ENCODE assay signal across 8 cellular contexts in genomic region chr1:211476200-211476849, GRCh38. TPM values are rescaled to one million over a fixed set of nuclear protein-coding genes. Genes with fewer than 3 reads are reported as not detected.
DNase-seq lines count a peak whose midpoint lies in the region; ATAC-seq, FAIRE-seq and TF ChIP-seq lines count a peak whose summit lies in the region.

No MANE protein-coding gene starts in this region.

- no peaks in the 10 kb centered on the region for H4K20me1 ChIP-seq in HepG2 (ENCODE audit: insufficient read depth, low read length)

- intact Hi-C loops in HepG2 (cut with micrococcal nuclease; ENCODE audit: unreplicated experiment), result loop anchor here (5.0 kb wide), 1 partner anchor 1029 kb away; no protein-coding TSS in a partner anchor

- ATAC-seq in HG02678 (IDR thresholded peaks at IDR 0.05; ENCODE audit: unreplicated experiment) (peak; percentile 78), WTC11 (peak; percentile 80), HepG2 (peak; percentile 88), HG03565 (IDR thresholded peaks at IDR 0.05; ENCODE audit: unreplicated experiment) (no peak)

- no peak for TF ChIP-seq EP300 in HepG2 (IDR thresholded peaks at IDR 0.05; ENCODE audit: low read depth in 2 of 2, low read length in 2 of 2)
- TF ChIP-seq EP300 in HepG2 (CRISPR knock-in tag; IDR thresholded peaks at IDR 0.05; ENCODE audit: borderline replicate concordance), result no peak

- no peaks in the 10 kb centered on the region for H3K79me2 ChIP-seq in HepG2 (ENCODE audit: insufficient read depth, low read length)

- H3K36me3 Mint-ChIP-seq in WTC11, result no peaks in the 10 kb centered on the region

- peaks cover 0 to 19% of the 10 kb centered on the region in 2 experiments; a peak in 3 of 5 replicates for H3K27me3 ChIP-seq in HepG2 (ENCODE audit: control insufficient read depth in 1 of 2, insufficient read depth in 2 of 2, low read length in 2 of 2)

- no peak overlapping the region for H3K4me3 Mint-ChIP-seq in WTC11

- H3K4me3 ChIP-seq in HepG2 (replicated peaks in 1 of 3; ENCODE audit: insufficient read depth in 1 of 3, low read depth in 2 of 3, low read length in 3 of 3), result no peak overlapping the region

- in situ Hi-C loops in HepG2 (cut with HindIII; ENCODE audit: extremely low pct_ligation_motif_present, low pct_unique_long_range_greater_than_20kb), result no loop called here

- H3K4me2 ChIP-seq in HepG2 (ENCODE audit: low read depth, low read length), result no peak overlapping the region

- 0% methylated on average over 3 of the region's 3 CpGs for WGBS in HepG2 (ENCODE audit: low lambda C conversion rate)

- CTCF ChIA-PET in WTC11 (lab: Charles Lee) (interaction anchor here (0.5 to 1.7 kb wide), 41 partner anchors 8 to 276 kb away, joined by 3 to 27 read pairs (median 3); partner anchors contain the start of genes RD3, SLC30A1 and TRAF5), HepG2 (lab: Yijun Ruan, JAX; ENCODE audit: low intra/inter-chr PET ratio, low total read pairs) (interaction anchor here (1.3 kb wide), 1 partner anchor 179 kb away, joined by 6 read pairs; no protein-coding TSS in a partner anchor)

- H3K27ac Mint-ChIP-seq in WTC11, result no peak overlapping the region

- no peak for TF ChIP-seq RAD21 in HepG2 (CRISPR knock-in tag; IDR thresholded peaks at IDR 0.05)

- no peak overlapping the region for H3K9ac ChIP-seq in HepG2 (ENCODE audit: insufficient read depth, low read depth, low read length)

- H3K9me3 Mint-ChIP-seq in WTC11, result no peaks in the 10 kb centered on the region

- 0 out of 2 replicates have a peak, but pooled peaks cover 9% of the 10 kb centered on the region for H3K4me1 ChIP-seq in HepG2 (ENCODE audit: insufficient read depth, low read length)

- POLR2A ChIA-PET in WTC11 (lab: Charles Lee), result no interaction called here
- POLR2A ChIA-PET in HepG2 (lab: Yijun Ruan, JAX), result no interaction called here

- TF ChIP-seq POLR2A in HepG2 (IDR thresholded peaks at IDR 0.05; ENCODE audit: insufficient read depth in 1 of 2, low read depth in 2 of 2, low read length in 2 of 2), result no peak

- H3K9me3 ChIP-seq in HepG2 (ENCODE audit: low read length), result no peaks in the 10 kb centered on the region

- H3K27me3 Mint-ChIP-seq in WTC11 (ENCODE audit: low read depth), result peaks cover 15% of the 10 kb centered on the region

- peak; percentile 64 for FAIRE-seq in HepG2 (lab: Jason Lieb, UNC)

- DNase-seq in GDM1 (lab: John Stamatoyannopoulos, UW), result peak; percentile 78
- peak; percentile 68 for DNase-seq in NCI-H2171 (lab: John Stamatoyannopoulos, UW)
- peak; percentile 78 for DNase-seq in WTC11 (ENCODE audit: low spot score)
- DNase-seq in central memory CD4-positive, alpha-beta T cell, result peak; percentile 67
- peak; percentile 56 for DNase-seq in HepG2 (ENCODE audit: low spot score)
- DNase-seq in stimulated activated CD4-positive, alpha-beta T cell treated with anti-CD3 and anti-CD28 coated beads, TNF-alpha, amount 100 ng/mL, for 24 hours (ENCODE audit: low read depth in 3 of 3), result peak; percentile 57 to 70 (median 57)

- TF ChIP-seq CTCF in WTC11 (IDR thresholded peaks at IDR 0.05) (peak; percentile 74), HepG2 (CRISPR knock-in tag; IDR thresholded peaks at IDR 0.05) (peak; percentile 72)

- no peak overlapping the region for H2AFZ ChIP-seq in HepG2 (ENCODE audit: low read length)

- H3K27ac ChIP-seq in HepG2 (ENCODE audit: extremely low read length, insufficient read depth, low read length), result no peak overlapping the region

- no peaks in the 10 kb centered on the region for H3K36me3 ChIP-seq in HepG2 (replicated peaks in 1 of 2; ENCODE audit: control insufficient read depth in 1 of 2, insufficient read depth in 2 of 2, low read length in 2 of 2)

- no TSS peak for BruUV-seq in HepG2 (replicated peaks; lab: Mats Ljungman, UMichigan)

- H3K4me1 Mint-ChIP-seq in WTC11, result peaks cover 6% of the 10 kb centered on the region

TF ChIP-seq in WTC11, 78 proteins besides CTCF, POLR2A, EP300 and RAD21 (continues in another document):
- TF ChIP-seq ZNF219 (CRISPR knock-in tag; IDR thresholded peaks at IDR 0.05; ENCODE audit: borderline replicate concordance), result no peak
- TF ChIP-seq ZNF138 (CRISPR knock-in tag; conservative IDR thresholded peaks at IDR 0.05), result no peak
- TF ChIP-seq, protein P1, sequence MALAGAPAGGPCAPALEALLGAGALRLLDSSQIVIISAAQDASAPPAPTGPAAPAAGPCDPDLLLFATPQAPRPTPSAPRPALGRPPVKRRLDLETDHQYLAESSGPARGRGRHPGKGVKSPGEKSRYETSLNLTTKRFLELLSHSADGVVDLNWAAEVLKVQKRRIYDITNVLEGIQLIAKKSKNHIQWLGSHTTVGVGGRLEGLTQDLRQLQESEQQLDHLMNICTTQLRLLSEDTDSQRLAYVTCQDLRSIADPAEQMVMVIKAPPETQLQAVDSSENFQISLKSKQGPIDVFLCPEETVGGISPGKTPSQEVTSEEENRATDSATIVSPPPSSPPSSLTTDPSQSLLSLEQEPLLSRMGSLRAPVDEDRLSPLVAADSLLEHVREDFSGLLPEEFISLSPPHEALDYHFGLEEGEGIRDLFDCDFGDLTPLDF (CRISPR knock-in tag; IDR thresholded peaks at IDR 0.05), result no peak

TF ChIP-seq in HepG2, 621 proteins besides CTCF, POLR2A, EP300 and RAD21 (continues in another document):
- TF ChIP-seq XRCC5 (optimal IDR thresholded peaks at IDR 0.05; ENCODE audit: low read length) (peak; percentile 33), IKZF4 (CRISPR knock-in tag; IDR thresholded peaks at IDR 0.05; ENCODE audit: borderline replicate concordance, low read depth, not compliant biosample characterization) (no peak), SNAI1 (CRISPR knock-in tag; IDR thresholded peaks at IDR 0.05; ENCODE audit: borderline replicate concordance) (no peak), ONECUT2 (CRISPR knock-in tag; IDR thresholded peaks at IDR 0.05) (no peak), SMC3 (IDR thresholded peaks at IDR 0.05; ENCODE audit: low read length) (peak; percentile 66), SOX13 (IDR thresholded peaks at IDR 0.05) (no peak), SOX13 (CRISPR knock-in tag; conservative IDR thresholded peaks at IDR 0.05 in 1 of 2, IDR thresholded peaks at IDR 0.05 in 1 of 2) (no peak), HNF1A (IDR thresholded peaks at IDR 0.05; ENCODE audit: low read depth) (no peak), HNF1A (CRISPR knock-in tag; IDR thresholded peaks at IDR 0.05; ENCODE audit: borderline replicate concordance) (no peak), ARNTL (CRISPR knock-in tag; IDR thresholded peaks at IDR 0.05) (no peak)

RNA-seq across cellular contexts. Expression of gene RD3, which starts 15.6 kb away (rescaled TPM):
- 0.16 to 0.30 TPM (median 0.17 TPM) in 3 replicates for total RNA-seq in WTC11 (2021)
- total RNA-seq in HepG2 (2016; rRNA removed; fragmentation: Illumina TruSeq; extraction: Trizol), result not detected in 2 replicates
- not detected in 2 replicates for total RNA-seq in HepG2 (2016; cell fraction: cytosol; rRNA removed; fragmentation: Illumina TruSeq; extraction: Trizol; ENCODE audit: low read depth)
- not detected in 2 replicates for total RNA-seq in HepG2 (2016; cell fraction: insoluble cytoplasmic fraction; rRNA removed; fragmentation: Illumina TruSeq; extraction: Trizol)
- total RNA-seq in HepG2 (2016; cell fraction: membrane; rRNA removed; fragmentation: Illumina TruSeq; extraction: Trizol), result not detected in 2 replicates
- total RNA-seq in HepG2 (2016; cell fraction: nucleus; rRNA removed; fragmentation: Illumina TruSeq; extraction: Trizol), result not detected in 2 replicates
- not detected in 2 replicates for polyA plus RNA-seq in HepG2 (2011; rRNA removed)
- not detected in 2 replicates for polyA plus RNA-seq in HepG2 (2011; cell fraction: cytosol; rRNA removed)
- polyA plus RNA-seq in HepG2 (2011; cell fraction: nucleus; rRNA removed), result not detected in 2 replicates
- not detected in 2 replicates for polyA plus RNA-seq in HepG2 (2012)
- not detected in 2 replicates for polyA plus RNA-seq in HepG2 (2016; cell fraction: cytosol; fragmentation: Illumina TruSeq; extraction: Trizol; ENCODE audit: low read depth)
- polyA plus RNA-seq in HepG2 (2016; cell fraction: insoluble cytoplasmic fraction; fragmentation: Illumina TruSeq; extraction: Trizol; ENCODE audit: low read depth), result not detected in 2 replicates
- not detected in 2 replicates for polyA plus RNA-seq in HepG2 (2016; cell fraction: membrane; fragmentation: Illumina TruSeq; extraction: Trizol; ENCODE audit: low read depth)
- polyA plus RNA-seq in HepG2 (2016; cell fraction: nucleus; fragmentation: Illumina TruSeq; extraction: Trizol; ENCODE audit: insufficient read depth, low read depth), result not detected in 2 replicates
- polyA minus RNA-seq in HepG2 (2011; rRNA and poly(A)+ RNA removed; ENCODE audit: low replicate concordance), result not detected in 2 replicates
- polyA minus RNA-seq in HepG2 (2011; cell fraction: cytosol; rRNA and poly(A)+ RNA removed), result not detected in 2 replicates
- not detected in 2 replicates for polyA minus RNA-seq in HepG2 (2011; cell fraction: nucleus; rRNA and poly(A)+ RNA removed)
